Comparison of ENCODE assay signal across 16 cellular contexts in the genomic region with DNA sequence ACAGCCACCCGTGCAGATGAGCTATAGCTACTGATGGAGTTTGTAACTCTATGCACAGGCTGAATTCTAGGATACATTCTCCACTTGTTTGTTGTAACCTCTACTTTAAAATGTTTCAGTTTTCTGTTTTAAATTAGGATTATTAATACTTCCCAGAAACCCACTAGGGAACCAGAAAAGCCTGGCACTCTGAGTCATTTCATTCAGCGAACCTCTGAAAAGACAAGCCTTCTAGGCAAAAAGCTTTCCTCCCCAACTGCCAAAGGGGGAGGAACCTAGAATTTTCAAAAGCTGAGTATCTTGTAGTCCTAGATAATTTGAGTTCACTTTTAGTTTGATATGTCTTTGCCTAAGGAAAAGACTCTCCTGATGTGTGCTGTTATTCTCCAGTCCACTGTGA. TPM values are rescaled to one million over a fixed set of nuclear protein-coding genes. Genes with fewer than 3 reads are reported as not detected.
DNase-seq lines count a peak whose midpoint lies in the region; ATAC-seq, FAIRE-seq and TF ChIP-seq lines count a peak whose summit lies in the region.
"Had no signal": no experiment of that assay in that cellular context is flagged by ENCODE, and none has a peak within 500 bp of the region (broad histone marks: within the 10 kb centered on the region; RNA-seq: fewer than 3 reads in every experiment).

No MANE protein-coding gene starts in this region.

- no peak for DNase-seq in activated T-cell treated with anti-CD3 and anti-CD28 coated beads, Interleukin-2, amount 50 U/mL, for 24 hours
- DNase-seq in activated T-cell treated with anti-CD3 and anti-CD28 coated beads, Interleukin-2, amount 50 U/mL, for 4 hours: no peak
- DNase-seq in amniotic epithelial cell (ENCODE audit: low read depth) (peak; percentile 53), foreskin melanocyte (peak; percentile 62), small intestine (no peak), GM12891 (ENCODE audit: insufficient read length, low spot score) (no peak), NCI-H1417 (lab: John Stamatoyannopoulos, UW) (no peak)
- DNase-seq: NCI-H187 treated with DMSO at 0.1 percent for 48 hours; stimulated activated naive CD4-positive, alpha-beta T cell treated with Interleukin-2 at 50 U/mL for 16 hours; T-helper 1 cell had no signal

- no peak overlapping the region for H3K4me3 Mint-ChIP-seq in activated T-cell treated with anti-CD3 and anti-CD28 coated beads, Interleukin-2, amount 50 U/mL, for 24 hours
- H3K4me3 Mint-ChIP-seq in activated T-cell treated with anti-CD3 and anti-CD28 coated beads, Interleukin-2, amount 50 U/mL, for 4 hours: no peak overlapping the region
- H3K4me3 Mint-ChIP-seq: neural crest cell had no signal

- H3K4me1 Mint-ChIP-seq in activated T-cell treated with anti-CD3 and anti-CD28 coated beads, Interleukin-2, amount 50 U/mL, for 24 hours (ENCODE audit: low read depth): peaks cover 24% of the 10 kb centered on the region
- peaks cover 3% of the 10 kb centered on the region for H3K4me1 Mint-ChIP-seq in activated T-cell treated with anti-CD3 and anti-CD28 coated beads, Interleukin-2, amount 50 U/mL, for 4 hours (ENCODE audit: low read depth)

- H3K36me3 ChIP-seq in subcutaneous abdominal adipose tissue (ENCODE audit: control insufficient read depth in 5 of 5, insufficient read depth in 5 of 5, low read length in 5 of 5) (peaks cover 0 to 40% (median 27%) of the 10 kb centered on the region in 5 donors), small intestine (ENCODE audit: control insufficient read depth in 2 of 2, insufficient read depth in 2 of 2, low read length in 2 of 2) (peaks cover 0 to 15% of the 10 kb centered on the region in 2 donors)

- H3K4me1 ChIP-seq in subcutaneous abdominal adipose tissue (ENCODE audit: control insufficient read depth in 5 of 5, insufficient read depth in 5 of 5, low read length in 5 of 5) (peaks cover 4 to 19% (median 6%) of the 10 kb centered on the region in 5 donors), small intestine (ENCODE audit: control insufficient read depth in 2 of 2, insufficient read depth in 1 of 2, low read depth in 1 of 2, low read length in 1 of 2) (peaks cover 2 to 3% of the 10 kb centered on the region in 2 donors)

- peak overlapping the region; percentile 81 for H3K27ac ChIP-seq in subcutaneous abdominal adipose tissue (ENCODE audit: low read depth, low read length)
- peak overlapping the region in 1 of 2 donors; percentile 67 for H3K27ac ChIP-seq in small intestine (ENCODE audit: low read depth in 1 of 2, low read length in 1 of 2)
- H3K27ac ChIP-seq: A549, epithelial cell of prostate had no signal

- H3K27me3 ChIP-seq in subcutaneous abdominal adipose tissue (ENCODE audit: control insufficient read depth in 5 of 5, insufficient read depth in 4 of 5, low read length in 5 of 5): no peaks in the 10 kb centered on the region
- H3K27me3 ChIP-seq in small intestine (ENCODE audit: control insufficient read depth in 2 of 2, insufficient read depth in 2 of 2, low read length in 2 of 2): no peaks in the 10 kb centered on the region
- H3K27me3 ChIP-seq: adrenal gland had no signal

- FAIRE-seq in small intestine (lab: Jason Lieb, UNC) (no peak), GM12891 (lab: Jason Lieb, UNC) (no peak)
- FAIRE-seq: A549, islet of Langerhans had no signal

- WGBS in small intestine, 3 donors: 60 to 84% (median 83%) methylated on average over 2 of the region's 2 CpGs

- peak overlapping the region; percentile 79 for H3K27ac Mint-ChIP-seq in activated T-cell treated with anti-CD3 and anti-CD28 coated beads, Interleukin-2, amount 50 U/mL, for 24 hours

- no peak for TF ChIP-seq POLR2A in GM12891 (IDR thresholded peaks at IDR 0.05; ENCODE audit: low read depth, low read length)

- peak overlapping the region in 1 of 5 donors; percentile 57 for H3K9ac ChIP-seq in subcutaneous abdominal adipose tissue (ENCODE audit: low read length in 5 of 5)

- no peaks in the 10 kb centered on the region for H3K27me3 Mint-ChIP-seq in activated T-cell treated with anti-CD3 and anti-CD28 coated beads, Interleukin-2, amount 50 U/mL, for 24 hours
- H3K27me3 Mint-ChIP-seq in activated T-cell treated with anti-CD3 and anti-CD28 coated beads, Interleukin-2, amount 50 U/mL, for 4 hours (ENCODE audit: low read depth): no peaks in the 10 kb centered on the region

- H3K9me3 ChIP-seq in subcutaneous abdominal adipose tissue (ENCODE audit: control insufficient read depth in 5 of 5, low read length in 5 of 5): no peaks in the 10 kb centered on the region
- H3K9me3 ChIP-seq in small intestine (ENCODE audit: control insufficient read depth, low read depth): no peaks in the 10 kb centered on the region
- H3K9me3 ChIP-seq: A549, adrenal gland had no signal

- H3K9me3 Mint-ChIP-seq in activated T-cell treated with anti-CD3 and anti-CD28 coated beads, Interleukin-2, amount 50 U/mL, for 24 hours: no peaks in the 10 kb centered on the region
- H3K9me3 Mint-ChIP-seq in activated T-cell treated with anti-CD3 and anti-CD28 coated beads, Interleukin-2, amount 50 U/mL, for 4 hours: no peaks in the 10 kb centered on the region

- H3K36me3 Mint-ChIP-seq in activated T-cell treated with anti-CD3 and anti-CD28 coated beads, Interleukin-2, amount 50 U/mL, for 24 hours (ENCODE audit: low read depth): peaks cover 82% of the 10 kb centered on the region
- peaks cover 39% of the 10 kb centered on the region for H3K36me3 Mint-ChIP-seq in activated T-cell treated with anti-CD3 and anti-CD28 coated beads, Interleukin-2, amount 50 U/mL, for 4 hours (ENCODE audit: insufficient read depth)

- no peak overlapping the region for H3K4me3 ChIP-seq in subcutaneous abdominal adipose tissue (ENCODE audit: low read depth in 1 of 5, low read length in 5 of 5)
- no peak overlapping the region for H3K4me3 ChIP-seq in small intestine (ENCODE audit: low read depth in 1 of 2, low read length in 2 of 2)
- H3K4me3 ChIP-seq: A549, adrenal gland had no signal

- ATAC-seq in activated T-cell treated with anti-CD3 and anti-CD28 coated beads, Interleukin-2, amount 50 U/mL, for 4 hours: no peak

TF ChIP-seq in GM12891, 5 proteins besides CTCF, POLR2A, EP300 and RAD21:
- TF ChIP-seq POU2F2 (IDR thresholded peaks at IDR 0.05; ENCODE audit: low read depth, low read length) (no peak), TAF1 (IDR thresholded peaks at IDR 0.05; ENCODE audit: low read depth, low read length) (no peak), SPI1 (IDR thresholded peaks at IDR 0.05; ENCODE audit: low read depth, low read length) (no peak), PAX5 (IDR thresholded peaks at IDR 0.05; ENCODE audit: insufficient read depth, low read length, severe bottlenecking) (no peak)
TF ChIP-seq in GM12891: peak in this region for 0.

RNA-seq across cellular contexts. Expression of a gene that starts 43.2 kb away (rescaled TPM):
- total RNA-seq in activated T-cell treated with anti-CD3 and anti-CD28 coated beads, Interleukin-2, amount 50 U/mL, for 4 hours: 10 to 100 TPM; 61.7 to 63.5 (median 62.7) TPM
- 10 to 100 TPM; 13.2 to 22.7 (median 14.5) TPM for polyA plus RNA-seq in small intestine
- 23.9 TPM for polyA plus RNA-seq in GM12891 (2012; ENCODE audit: low read depth, missing spikeins)

Comparison
In these comparisons a context has a peak if more than half of its experiments do, and no peak if none do; other contexts are left out.
1. DNase-seq: peak in amniotic epithelial cell (single experiment) and foreskin melanocyte (single experiment); none in activated T-cell treated with anti-CD3 and anti-CD28 coated beads, Interleukin-2, amount 50 U/mL, for 24 hours (single experiment), activated T-cell treated with anti-CD3 and anti-CD28 coated beads, Interleukin-2, amount 50 U/mL, for 4 hours (single experiment), small intestine (single experiment), GM12891 (single experiment) and NCI-H1417 (0 of 3).